ENCODE assay signal across 8 cellular contexts in genomic region chr5:127959152-127959764, GRCh38.
A peak's percentile ranks its signal among the peaks of the same experiment; 100 is the strongest.
DNase-seq lines count a peak whose midpoint lies in the region; ATAC-seq and TF ChIP-seq lines count a peak whose summit lies in the region.

No MANE protein-coding gene starts in this region.

- H3K36me3 ChIP-seq in mucosa of rectum (ENCODE audit: control insufficient read depth in 2 of 2, insufficient read depth in 2 of 2, low read length in 2 of 2) = no peaks in the 10 kb centered on the region
- H3K36me3 ChIP-seq in effector memory CD4-positive, alpha-beta T cell (ENCODE audit: control insufficient read depth, insufficient read depth, low read length) = no peaks in the 10 kb centered on the region

- H3K4me1 ChIP-seq in mucosa of rectum (ENCODE audit: control insufficient read depth in 2 of 2, insufficient read depth in 2 of 2, low read length in 2 of 2) = peaks cover 23 to 50% of the 10 kb centered on the region in 2 donors
- H3K4me1 ChIP-seq in effector memory CD4-positive, alpha-beta T cell (ENCODE audit: control insufficient read depth, insufficient read depth, low read length, poor library complexity, severe bottlenecking) = no peaks in the 10 kb centered on the region

- DNase-seq in HPDE6-E6E7 (ENCODE audit: extremely low spot score) (peak; percentile 64), NCI-H526 treated with DMSO at 0.1 percent for 48 hours (lab: John Stamatoyannopoulos, UW) (peak; percentile 10), caudate nucleus (lab: John Stamatoyannopoulos, UW) (peak in 27 of 61 donors; percentile 1 to 81 (median 14)), erythroblast (lab: John Stamatoyannopoulos, UW) (no peak), MV-4-11 (lab: John Stamatoyannopoulos, UW) (no peak)
- no peak for DNase-seq in effector memory CD4-positive, alpha-beta T cell

- peak overlapping the region in 1 of 2 donors; percentile 8 for H3K4me3 ChIP-seq in mucosa of rectum (ENCODE audit: low read length in 2 of 2)
- H3K4me3 ChIP-seq in effector memory CD4-positive, alpha-beta T cell (ENCODE audit: insufficient read depth, low read depth, low read length, poor library complexity, severe bottlenecking) = no peak overlapping the region

- peak overlapping the region in 1 of 2 donors; percentile 2 for H3K9ac ChIP-seq in mucosa of rectum (ENCODE audit: low read depth in 1 of 2, low read length in 2 of 2)

- no peak for TF ChIP-seq POLR2A in erythroblast (IDR thresholded peaks at IDR 0.05; ENCODE audit: low read length)

- H3K27me3 ChIP-seq in mucosa of rectum (ENCODE audit: control insufficient read depth in 2 of 2, insufficient read depth in 2 of 2, low read length in 2 of 2) = no peaks in the 10 kb centered on the region
- no peaks in the 10 kb centered on the region for H3K27me3 ChIP-seq in effector memory CD4-positive, alpha-beta T cell (replicated peaks; ENCODE audit: control insufficient read depth, insufficient read depth, low read length, poor library complexity, severe bottlenecking)

- H3K27ac ChIP-seq in caudate nucleus (ENCODE audit: low read depth, low read length) = peak overlapping the region; percentile 18
- H3K27ac ChIP-seq in mucosa of rectum (ENCODE audit: low read depth in 2 of 2, low read length in 2 of 2) = peak overlapping the region; percentile 68
- H3K27ac ChIP-seq in effector memory CD4-positive, alpha-beta T cell (ENCODE audit: insufficient read depth, low read length, poor library complexity, severe bottlenecking) = no peak overlapping the region

- no peaks in the 10 kb centered on the region for H3K9me3 ChIP-seq in mucosa of rectum (ENCODE audit: control insufficient read depth in 2 of 2, low read length in 2 of 2)
- no peaks in the 10 kb centered on the region for H3K9me3 ChIP-seq in effector memory CD4-positive, alpha-beta T cell (ENCODE audit: control insufficient read depth, low read length)

- ATAC-seq in HG03108 (IDR thresholded peaks at IDR 0.05; ENCODE audit: unreplicated experiment) = no peak

Comparison
In these comparisons a context has a peak if more than half of its experiments do, and no peak if none do; other contexts are left out.
1. DNase-seq: peak in HPDE6-E6E7 (single experiment) and NCI-H526 treated with DMSO at 0.1 percent for 48 hours (single experiment); none in erythroblast (0 of 2), effector memory CD4-positive, alpha-beta T cell (0 of 3) and MV-4-11 (single experiment).